In genomic region chr10:115801987-115802386, GRCh38 we compare ENCODE assay signal across 1 cellular context.
TF ChIP-seq lines count a peak whose summit lies in the region.

No MANE protein-coding gene starts in this region.

TF ChIP-seq in H1, 55 proteins besides CTCF, POLR2A, EP300 and RAD21:
- TF ChIP-seq YY1 (IDR thresholded peaks at IDR 0.05; ENCODE audit: low read depth, low read length), result no peak
- no peak for TF ChIP-seq SRF (IDR thresholded peaks at IDR 0.05; ENCODE audit: low read depth, low read length)
- no peak for TF ChIP-seq HDAC6 (IDR thresholded peaks at IDR 0.05; ENCODE audit: low read depth, low read length)
- TF ChIP-seq BCL11A (IDR thresholded peaks at IDR 0.05; ENCODE audit: low read depth in 2 of 2, low read length in 2 of 2), result no peak
- TF ChIP-seq SIN3A (conservative IDR thresholded peaks at IDR 0.05 in 1 of 2, IDR thresholded peaks at IDR 0.05 in 1 of 2; ENCODE audit: low read depth in 1 of 2, low read length in 2 of 2), result no peak
- no peak for TF ChIP-seq NANOG (IDR thresholded peaks at IDR 0.05; ENCODE audit: insufficient read depth, low read depth, low read length, poor library complexity, severe bottlenecking)
- TF ChIP-seq SIX5 (IDR thresholded peaks at IDR 0.05; ENCODE audit: low read depth, low read length), result no peak
- no peak for TF ChIP-seq CHD1 (IDR thresholded peaks at IDR 0.05; ENCODE audit: low read depth, low read length)
- no peak for TF ChIP-seq FOSL1 (IDR thresholded peaks at IDR 0.05; ENCODE audit: insufficient read depth, low read depth, low read length)
- no peak for TF ChIP-seq PHF8 (conservative IDR thresholded peaks at IDR 0.05; ENCODE audit: low read depth, low read length)
- TF ChIP-seq JUN (IDR thresholded peaks at IDR 0.05; ENCODE audit: low read depth, low read length), result no peak
- TF ChIP-seq ASH2L (IDR thresholded peaks at IDR 0.05; ENCODE audit: low read length), result no peak
- TF ChIP-seq, protein P1, sequence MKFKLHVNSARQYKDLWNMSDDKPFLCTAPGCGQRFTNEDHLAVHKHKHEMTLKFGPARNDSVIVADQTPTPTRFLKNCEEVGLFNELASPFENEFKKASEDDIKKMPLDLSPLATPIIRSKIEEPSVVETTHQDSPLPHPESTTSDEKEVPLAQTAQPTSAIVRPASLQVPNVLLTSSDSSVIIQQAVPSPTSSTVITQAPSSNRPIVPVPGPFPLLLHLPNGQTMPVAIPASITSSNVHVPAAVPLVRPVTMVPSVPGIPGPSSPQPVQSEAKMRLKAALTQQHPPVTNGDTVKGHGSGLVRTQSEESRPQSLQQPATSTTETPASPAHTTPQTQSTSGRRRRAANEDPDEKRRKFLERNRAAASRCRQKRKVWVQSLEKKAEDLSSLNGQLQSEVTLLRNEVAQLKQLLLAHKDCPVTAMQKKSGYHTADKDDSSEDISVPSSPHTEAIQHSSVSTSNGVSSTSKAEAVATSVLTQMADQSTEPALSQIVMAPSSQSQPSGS (IDR thresholded peaks at IDR 0.05; ENCODE audit: low read length), result no peak
- no peak for TF ChIP-seq MAFK (IDR thresholded peaks at IDR 0.05; ENCODE audit: low read depth, low read length)
- TF ChIP-seq CEBPB (IDR thresholded peaks at IDR 0.05; ENCODE audit: low read depth, low read length), result no peak
